In the genomic region with DNA sequence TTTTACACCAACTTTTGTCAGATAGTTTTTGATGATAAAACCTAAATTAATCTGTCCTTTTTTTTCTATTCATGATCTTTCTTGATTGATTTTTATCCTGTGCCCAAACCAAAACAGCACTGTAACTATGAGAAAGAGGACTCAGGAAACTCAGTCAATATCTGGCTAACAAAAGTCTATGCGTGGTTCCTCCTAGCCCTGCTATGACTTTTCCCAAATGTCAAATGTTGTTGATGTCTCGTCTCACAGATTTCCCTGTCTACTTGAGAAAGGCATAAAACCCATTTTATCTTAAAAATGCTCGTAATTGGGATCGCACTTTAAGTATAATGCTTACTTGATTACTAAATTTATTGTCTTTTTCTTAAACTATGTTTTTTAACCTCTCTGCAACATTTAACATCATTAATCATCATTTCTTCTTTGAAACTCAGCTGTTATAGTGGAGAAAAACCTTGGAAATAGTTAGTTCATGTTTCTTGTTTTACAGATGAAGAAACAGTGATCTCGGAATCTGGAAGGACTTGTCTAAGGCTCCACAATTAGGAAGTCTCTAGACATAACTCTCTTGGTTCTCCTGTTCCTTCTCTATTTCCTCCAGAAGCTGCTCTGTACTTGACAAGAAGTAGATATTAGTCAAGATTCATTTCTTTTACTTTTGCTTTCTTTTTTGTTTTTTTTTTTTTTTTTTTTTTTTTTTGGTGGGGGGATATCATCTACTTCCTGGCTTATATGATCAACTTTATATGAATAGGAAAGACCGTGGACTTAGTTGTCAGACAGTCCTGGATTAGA, we compare ENCODE assay signal across 10 cellular contexts.
A peak's percentile ranks its signal among the peaks of the same experiment; 100 is the strongest.
DNase-seq lines count a peak whose midpoint lies in the region; ATAC-seq lines count a peak whose summit lies in the region.
"Had no signal": no experiment of that assay in that cellular context is flagged by ENCODE, and none has a peak within 500 bp of the region (broad histone marks: within the 10 kb centered on the region; RNA-seq: fewer than 3 reads in every experiment).

No MANE protein-coding gene starts in this region.

- peak overlapping the region; percentile 98 for H3K27ac Mint-ChIP-seq in activated naive CD8-positive, alpha-beta T cell
- peak overlapping the region; percentile 99 for H3K27ac Mint-ChIP-seq in stimulated activated effector memory CD8-positive, alpha-beta T cell treated with anti-CD3 and anti-CD28 coated beads, Interleukin-12 subunit alpha, Interleukin-12 subunit beta, amount 100 ng/mL, for 72 hours

- H3K4me1 Mint-ChIP-seq in activated naive CD8-positive, alpha-beta T cell (ENCODE audit: low read depth) = peaks cover 79% of the 10 kb centered on the region
- peaks cover 73% of the 10 kb centered on the region for H3K4me1 Mint-ChIP-seq in stimulated activated effector memory CD8-positive, alpha-beta T cell treated with anti-CD3 and anti-CD28 coated beads, Interleukin-12 subunit alpha, Interleukin-12 subunit beta, amount 100 ng/mL, for 72 hours

- peak; percentile 51 to 63 for ATAC-seq in activated CD4-positive, CD25-positive, alpha-beta regulatory T cell treated with anti-CD3 and anti-CD28 coated beads, Interleukin-2, amount 50 U/mL, for 24 hours
- ATAC-seq in HG03342 (IDR thresholded peaks at IDR 0.05; ENCODE audit: unreplicated experiment) = peak; percentile 68
- peak; percentile 63 for ATAC-seq in stimulated activated effector memory CD8-positive, alpha-beta T cell treated with anti-CD3 and anti-CD28 coated beads, Interleukin-12 subunit alpha, Interleukin-12 subunit beta, amount 100 ng/mL, for 72 hours

- no peak for DNase-seq in activated CD4-positive, CD25-positive, alpha-beta regulatory T cell (lab: John Stamatoyannopoulos, UW)
- DNase-seq in stimulated activated effector memory CD8-positive, alpha-beta T cell treated with anti-CD3 and anti-CD28 coated beads, Interleukin-12 subunit alpha, Interleukin-12 subunit beta, amount 100 ng/mL, for 72 hours (ENCODE audit: low spot score in 2 of 2) = no peak
- no peak for DNase-seq in stimulated activated CD4-positive, alpha-beta T cell treated with anti-CD3 and anti-CD28 coated beads, Interleukin-2, amount 100 ng/mL, for 24 hours
- DNase-seq in COR-L47 (lab: John Stamatoyannopoulos, UW) (no peak), DMS79 treated with DMSO at 0.1 percent for 48 hours (lab: John Stamatoyannopoulos, UW) (no peak)
- DNase-seq: 8988T; effector CD8-positive, alpha-beta T cell had no signal

- H3K4me3 Mint-ChIP-seq in activated naive CD8-positive, alpha-beta T cell = peak overlapping the region; percentile 83
- peak overlapping the region; percentile 83 for H3K4me3 Mint-ChIP-seq in stimulated activated effector memory CD8-positive, alpha-beta T cell treated with anti-CD3 and anti-CD28 coated beads, Interleukin-12 subunit alpha, Interleukin-12 subunit beta, amount 100 ng/mL, for 72 hours

- H3K36me3 Mint-ChIP-seq in activated naive CD8-positive, alpha-beta T cell = peaks cover 2% of the 10 kb centered on the region
- H3K36me3 Mint-ChIP-seq in stimulated activated effector memory CD8-positive, alpha-beta T cell treated with anti-CD3 and anti-CD28 coated beads, Interleukin-12 subunit alpha, Interleukin-12 subunit beta, amount 100 ng/mL, for 72 hours = peaks cover 24% of the 10 kb centered on the region

- no peaks in the 10 kb centered on the region for H3K9me3 Mint-ChIP-seq in activated naive CD8-positive, alpha-beta T cell (ENCODE audit: low read depth)
- no peaks in the 10 kb centered on the region for H3K9me3 Mint-ChIP-seq in stimulated activated effector memory CD8-positive, alpha-beta T cell treated with anti-CD3 and anti-CD28 coated beads, Interleukin-12 subunit alpha, Interleukin-12 subunit beta, amount 100 ng/mL, for 72 hours

- no peaks in the 10 kb centered on the region for H3K27me3 Mint-ChIP-seq in activated naive CD8-positive, alpha-beta T cell
